ENCODE assay signal across 3 cellular contexts in genomic region chr16:76311260-76311659, GRCh38.
A peak's percentile ranks its signal among the peaks of the same experiment; 100 is the strongest.
TF ChIP-seq lines count a peak whose summit lies in the region.

No MANE protein-coding gene starts in this region.

TF ChIP-seq in A549, 52 proteins besides CTCF, POLR2A, EP300 and RAD21:
- peak; percentile 78 for TF ChIP-seq MAFK (IDR thresholded peaks at IDR 0.05; ENCODE audit: partially characterized antibody)
- TF ChIP-seq, protein P1, sequence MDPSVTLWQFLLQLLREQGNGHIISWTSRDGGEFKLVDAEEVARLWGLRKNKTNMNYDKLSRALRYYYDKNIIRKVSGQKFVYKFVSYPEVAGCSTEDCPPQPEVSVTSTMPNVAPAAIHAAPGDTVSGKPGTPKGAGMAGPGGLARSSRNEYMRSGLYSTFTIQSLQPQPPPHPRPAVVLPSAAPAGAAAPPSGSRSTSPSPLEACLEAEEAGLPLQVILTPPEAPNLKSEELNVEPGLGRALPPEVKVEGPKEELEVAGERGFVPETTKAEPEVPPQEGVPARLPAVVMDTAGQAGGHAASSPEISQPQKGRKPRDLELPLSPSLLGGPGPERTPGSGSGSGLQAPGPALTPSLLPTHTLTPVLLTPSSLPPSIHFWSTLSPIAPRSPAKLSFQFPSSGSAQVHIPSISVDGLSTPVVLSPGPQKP (IDR thresholded peaks at IDR 0.05; ENCODE audit: low read depth, low read length): no peak
- TF ChIP-seq NFE2L2 (conservative IDR thresholded peaks at IDR 0.05; ENCODE audit: low read length): peak; percentile 57

TF ChIP-seq in IMR-90, 13 proteins besides CTCF, POLR2A, EP300 and RAD21:
- TF ChIP-seq CHD1 (IDR thresholded peaks at IDR 0.05; ENCODE audit: low read depth, low read length) (no peak), MAFK (IDR thresholded peaks at IDR 0.05; ENCODE audit: low read depth, low read length) (0 out of 2 replicates have a peak, but pooled peaks have one; percentile 8), MXI1 (IDR thresholded peaks at IDR 0.05; ENCODE audit: borderline replicate concordance, low read depth, low read length) (no peak), NFE2L2 (IDR thresholded peaks at IDR 0.05; ENCODE audit: low read depth, low read length) (peak; percentile 84), BHLHE40 (IDR thresholded peaks at IDR 0.05; ENCODE audit: low read depth, low read length) (no peak), MAZ (IDR thresholded peaks at IDR 0.05; ENCODE audit: borderline replicate concordance, low read depth, low read length) (no peak), RCOR1 (IDR thresholded peaks at IDR 0.05; ENCODE audit: insufficient replicate concordance, low read length) (no peak)
- TF ChIP-seq, protein P1 (IDR thresholded peaks at IDR 0.05; ENCODE audit: borderline replicate concordance, low read depth, low read length): no peak

TF ChIP-seq in K562, 482 proteins besides CTCF, POLR2A, EP300 and RAD21:
- TF ChIP-seq, protein P2, sequence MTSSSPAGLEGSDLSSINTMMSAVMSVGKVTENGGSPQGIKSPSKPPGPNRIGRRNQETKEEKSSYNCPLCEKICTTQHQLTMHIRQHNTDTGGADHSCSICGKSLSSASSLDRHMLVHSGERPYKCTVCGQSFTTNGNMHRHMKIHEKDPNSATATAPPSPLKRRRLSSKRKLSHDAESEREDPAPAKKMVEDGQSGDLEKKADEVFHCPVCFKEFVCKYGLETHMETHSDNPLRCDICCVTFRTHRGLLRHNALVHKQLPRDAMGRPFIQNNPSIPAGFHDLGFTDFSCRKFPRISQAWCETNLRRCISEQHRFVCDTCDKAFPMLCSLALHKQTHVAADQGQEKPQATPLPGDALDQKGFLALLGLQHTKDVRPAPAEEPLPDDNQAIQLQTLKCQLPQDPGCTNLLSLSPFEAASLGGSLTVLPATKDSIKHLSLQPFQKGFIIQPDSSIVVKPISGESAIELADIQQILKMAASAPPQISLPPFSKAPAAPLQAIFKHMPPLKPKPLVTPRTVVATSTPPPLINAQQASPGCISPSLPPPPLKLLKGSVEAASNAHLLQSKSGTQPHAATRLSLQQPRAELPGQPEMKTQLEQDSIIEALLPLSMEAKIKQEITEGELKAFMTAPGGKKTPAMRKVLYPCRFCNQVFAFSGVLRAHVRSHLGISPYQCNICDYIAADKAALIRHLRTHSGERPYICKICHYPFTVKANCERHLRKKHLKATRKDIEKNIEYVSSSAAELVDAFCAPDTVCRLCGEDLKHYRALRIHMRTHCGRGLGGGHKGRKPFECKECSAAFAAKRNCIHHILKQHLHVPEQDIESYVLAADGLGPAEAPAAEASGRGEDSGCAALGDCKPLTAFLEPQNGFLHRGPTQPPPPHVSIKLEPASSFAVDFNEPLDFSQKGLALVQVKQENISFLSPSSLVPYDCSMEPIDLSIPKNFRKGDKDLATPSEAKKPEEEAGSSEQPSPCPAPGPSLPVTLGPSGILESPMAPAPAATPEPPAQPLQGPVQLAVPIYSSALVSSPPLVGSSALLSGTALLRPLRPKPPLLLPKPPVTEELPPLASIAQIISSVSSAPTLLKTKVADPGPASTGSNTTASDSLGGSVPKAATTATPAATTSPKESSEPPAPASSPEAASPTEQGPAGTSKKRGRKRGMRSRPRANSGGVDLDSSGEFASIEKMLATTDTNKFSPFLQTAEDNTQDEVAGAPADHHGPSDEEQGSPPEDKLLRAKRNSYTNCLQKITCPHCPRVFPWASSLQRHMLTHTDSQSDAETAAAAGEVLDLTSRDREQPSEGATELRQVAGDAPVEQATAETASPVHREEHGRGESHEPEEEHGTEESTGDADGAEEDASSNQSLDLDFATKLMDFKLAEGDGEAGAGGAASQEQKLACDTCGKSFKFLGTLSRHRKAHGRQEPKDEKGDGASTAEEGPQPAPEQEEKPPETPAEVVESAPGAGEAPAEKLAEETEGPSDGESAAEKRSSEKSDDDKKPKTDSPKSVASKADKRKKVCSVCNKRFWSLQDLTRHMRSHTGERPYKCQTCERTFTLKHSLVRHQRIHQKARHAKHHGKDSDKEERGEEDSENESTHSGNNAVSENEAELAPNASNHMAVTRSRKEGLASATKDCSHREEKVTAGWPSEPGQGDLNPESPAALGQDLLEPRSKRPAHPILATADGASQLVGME (CRISPR knock-in tag; IDR thresholded peaks at IDR 0.05): no peak
- TF ChIP-seq ZBED1 (IDR thresholded peaks at IDR 0.05): no peak
- 0 out of 2 replicates have a peak, but pooled peaks have one; percentile 42 for TF ChIP-seq NFE2L1 (tag; IDR thresholded peaks at IDR 0.05; ENCODE audit: borderline replicate concordance, low read depth)
- 0 out of 2 replicates have a peak, but pooled peaks have one; percentile 12 for TF ChIP-seq C11orf30 (IDR thresholded peaks at IDR 0.05; ENCODE audit: low read depth)
- no peak for TF ChIP-seq DIDO1 (tag; IDR thresholded peaks at IDR 0.05; ENCODE audit: low read depth)
- peak; percentile 13; the same call in 1 of the 2 replicates for TF ChIP-seq MAFF (IDR thresholded peaks at IDR 0.05; ENCODE audit: low read length)
- no peak for TF ChIP-seq TBL1XR1 (IDR thresholded peaks at IDR 0.05; ENCODE audit: low read length in 2 of 2)
- TF ChIP-seq MAFG (tag; conservative IDR thresholded peaks at IDR 0.05): peak; percentile 66
